In the genomic region with DNA sequence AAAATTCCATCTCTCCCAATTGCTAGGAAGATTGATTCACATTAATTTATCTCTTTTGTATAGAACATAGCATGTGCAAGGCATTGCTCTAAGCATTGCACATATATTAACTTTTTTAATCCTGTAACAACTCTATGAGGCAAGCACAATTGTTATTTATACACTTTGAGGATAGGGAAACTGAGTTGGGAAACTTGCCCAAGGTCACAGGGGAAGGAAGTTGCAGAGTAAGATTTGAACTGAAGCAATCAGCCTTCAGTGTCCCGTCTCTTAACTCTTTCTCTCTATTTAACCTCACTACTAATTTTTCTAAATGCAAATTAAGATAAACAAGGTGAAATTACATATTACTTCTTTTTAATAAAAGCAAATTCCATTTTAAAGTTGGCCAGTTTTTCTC, we compare ENCODE assay signal across 27 cellular contexts. TPM values are rescaled to one million over a fixed set of nuclear protein-coding genes. Genes with fewer than 3 reads are reported as not detected.
DNase-seq lines count a peak whose midpoint lies in the region; ATAC-seq, FAIRE-seq and TF ChIP-seq lines count a peak whose summit lies in the region.
"Had no signal": no experiment of that assay in that cellular context is flagged by ENCODE, and none has a peak within 500 bp of the region (broad histone marks: within the 10 kb centered on the region; RNA-seq: fewer than 3 reads in every experiment).

No MANE protein-coding gene starts in this region.

- H3K9me3 ChIP-seq in neutrophil = no peaks in the 10 kb centered on the region
- H3K9me3 ChIP-seq: A549, BE2C, Caco-2, SJSA1 had no signal

- peaks cover 51 to 56% of the 10 kb centered on the region in 2 experiments for H3K4me1 ChIP-seq in neutrophil (ENCODE audit: control insufficient read depth in 1 of 2, insufficient read depth in 1 of 2, low read depth in 1 of 2, low read length in 1 of 2)
- H3K4me1 ChIP-seq: A549, BE2C, Caco-2, SJSA1 had no signal

- TF ChIP-seq POLR2A in GM18505 (IDR thresholded peaks at IDR 0.05; ENCODE audit: borderline replicate concordance, extremely low read depth, insufficient read depth, insufficient read length) = no peak

- peak overlapping the region; percentile 82 for H3K27ac ChIP-seq in neutrophil
- no peak overlapping the region for H3K27ac ChIP-seq in brain microvascular endothelial cell
- H3K27ac ChIP-seq: A549, SJSA1 had no signal

- H3K27me3 ChIP-seq in neutrophil (no peaks in the 10 kb centered on the region), brain microvascular endothelial cell (replicated peaks) (no peaks in the 10 kb centered on the region)
- H3K27me3 ChIP-seq: BE2C, SJSA1 had no signal

- TF ChIP-seq CTCF in neutrophil (IDR thresholded peaks at IDR 0.05) = no peak
- TF ChIP-seq CTCF in brain microvascular endothelial cell (IDR thresholded peaks at IDR 0.05; ENCODE audit: low read depth, low read length, missing control alignments) = no peak

- H3K36me3 ChIP-seq in neutrophil = no peaks in the 10 kb centered on the region
- H3K36me3 ChIP-seq in brain microvascular endothelial cell (replicated peaks) = no peaks in the 10 kb centered on the region
- H3K36me3 ChIP-seq: BE2C, SJSA1 had no signal

- in situ Hi-C loops in brain microvascular endothelial cell (cut with HindIII; ENCODE audit: low pct_ligation_motif_present, low sequenced_read_pairs) = no loop called here

- H3K4me3 ChIP-seq in neutrophil (ENCODE audit: low read depth in 1 of 2, low read length in 1 of 2) (peak overlapping the region; percentile 13 to 45), brain microvascular endothelial cell (ENCODE audit: low read depth, low read length) (no peak overlapping the region)
- H3K4me3 ChIP-seq: A549, GM12878, SJSA1 had no signal

- DNase-seq in CD1c-positive myeloid dendritic cell (ENCODE audit: extremely low spot score) (peak; percentile 31), MV-4-11 (lab: John Stamatoyannopoulos, UW) (peak; percentile 50), SKM-1 (lab: John Stamatoyannopoulos, UW; ENCODE audit: unreplicated experiment) (peak; percentile 80), brain microvascular endothelial cell (no peak), NCI-H1417 (lab: John Stamatoyannopoulos, UW) (no peak), frontal cortex (ENCODE audit: low spot score in 2 of 2) (no peak)
- DNase-seq: BE2C; Caco-2; CD4-positive, alpha-beta memory T cell; DMS 273 treated with DMSO at 0.1 percent for 48 hours; DMS79 treated with DMSO at 0.1 percent for 48 hours; KBM-7; MM.1S; NCI-H1694 treated with DMSO at 0.1 percent for 48 hours; NCI-H2081 treated with DMSO at 0.1 percent for 48 hours; NCI-H2171 treated with DMSO at 0.1 percent for 48 hours; NCI-H446; NCI-H526 had no signal

- no peak for ATAC-seq in GM18505 (IDR thresholded peaks at IDR 0.05; ENCODE audit: unreplicated experiment)
- ATAC-seq: A549, GM12878, Panc1 had no signal

- FAIRE-seq in frontal cortex (lab: Jason Lieb, UNC) = no peak
- FAIRE-seq: A549, GM12878, GM19239, H54 had no signal

RNA-seq across cellular contexts. Expression of a gene that starts 22.1 kb away (rescaled TPM):
- not detected for total RNA-seq in frontal cortex
- total RNA-seq: Caco-2; CD4-positive, alpha-beta memory T cell; GM12878; HT1080; SJSA1 had no signal

RNA-seq across cellular contexts. Expression of a gene that starts 40.5 kb away (rescaled TPM):
- not detected for total RNA-seq in frontal cortex
- total RNA-seq: Caco-2; CD4-positive, alpha-beta memory T cell; GM12878; HT1080; SJSA1 had no signal

Comparison
In these comparisons a context has a peak if more than half of its experiments do, and no peak if none do; other contexts are left out.
1. DNase-seq: peak in CD1c-positive myeloid dendritic cell (single experiment), MV-4-11 (single experiment) and SKM-1 (single experiment); none in brain microvascular endothelial cell (single experiment), NCI-H1417 (0 of 3) and frontal cortex (0 of 2).